17 cellular contexts compared by ENCODE assay signal in the genomic region with DNA sequence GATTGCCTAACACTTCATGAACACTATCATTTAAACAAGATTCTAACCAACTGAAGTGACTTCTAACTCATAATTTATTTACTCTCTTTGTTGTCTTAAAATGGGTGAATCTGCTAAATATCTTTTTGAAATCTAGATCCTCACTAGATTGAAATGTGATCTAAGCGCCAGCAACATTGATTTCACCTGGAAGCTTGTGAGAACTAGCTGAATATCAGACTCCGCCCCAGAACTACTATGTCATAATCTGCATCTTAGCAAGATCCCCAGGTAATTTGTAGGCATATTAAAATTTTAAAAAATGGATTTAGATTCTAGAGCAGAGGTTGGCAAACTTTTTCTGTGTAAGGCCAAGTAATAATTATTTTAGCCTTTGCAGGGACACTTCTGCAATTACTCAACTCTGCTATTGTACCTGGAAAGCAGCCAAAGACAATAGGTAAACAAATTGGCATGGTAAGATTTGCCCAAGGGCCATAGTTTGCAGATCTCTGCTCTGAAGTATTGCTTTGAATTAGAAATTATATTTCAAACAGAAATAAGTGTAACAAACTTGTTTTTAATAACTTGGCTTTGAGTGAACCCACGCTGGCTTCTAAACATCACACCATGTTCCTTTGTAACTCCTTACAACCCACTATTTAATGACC.
DNase-seq lines count a peak whose midpoint lies in the region; ATAC-seq, FAIRE-seq and TF ChIP-seq lines count a peak whose summit lies in the region.
"Had no signal": no experiment of that assay in that cellular context is flagged by ENCODE, and none has a peak within 500 bp of the region (broad histone marks: within the 10 kb centered on the region; RNA-seq: fewer than 3 reads in every experiment).

No MANE protein-coding gene starts in this region.

- TF ChIP-seq CTCF in Calu3 (IDR thresholded peaks at IDR 0.05; ENCODE audit: unreplicated experiment) (no peak), HFFc6 (IDR thresholded peaks at IDR 0.05) (no peak), mammary epithelial cell (conservative IDR thresholded peaks at IDR 0.05 in 1 of 2, IDR thresholded peaks at IDR 0.05 in 1 of 2; ENCODE audit: extremely low read depth in 1 of 2, insufficient read depth in 1 of 2, low read depth in 1 of 2, low read length in 2 of 2) (no peak), HepG2 (CRISPR knock-in tag; IDR thresholded peaks at IDR 0.05) (no peak), glutamatergic neuron (IDR thresholded peaks at IDR 0.05; ENCODE audit: partially characterized antibody, unreplicated experiment) (no peak), MM.1S (IDR thresholded peaks at IDR 0.05; ENCODE audit: low read length) (no peak)

- H3K9me3 ChIP-seq in mammary epithelial cell (replicated peaks; ENCODE audit: insufficient read depth, low read length) (no peaks in the 10 kb centered on the region), HepG2 (ENCODE audit: low read length) (no peaks in the 10 kb centered on the region), MM.1S (replicated peaks; ENCODE audit: insufficient read depth, low read length) (no peaks in the 10 kb centered on the region)
- H3K9me3 ChIP-seq: MG63, SJCRH30 had no signal

- TF ChIP-seq RAD21 in HepG2 (CRISPR knock-in tag; IDR thresholded peaks at IDR 0.05) = no peak

- H3K4me3 ChIP-seq in mammary epithelial cell (replicated peaks in 1 of 3; ENCODE audit: insufficient read depth in 1 of 3, low read depth in 2 of 3, low read length in 3 of 3) = no peak overlapping the region
- no peak overlapping the region for H3K4me3 ChIP-seq in HepG2 (replicated peaks in 1 of 3; ENCODE audit: insufficient read depth in 1 of 3, low read depth in 2 of 3, low read length in 3 of 3)
- H3K4me3 ChIP-seq in MM.1S (ENCODE audit: low read length) = no peak overlapping the region
- H3K4me3 ChIP-seq: MG63, SJCRH30 had no signal

- no peak for ATAC-seq in HepG2
- ATAC-seq: activated naive CD8-positive, alpha-beta T cell treated with anti-CD3 and anti-CD28 coated beads, Interleukin-2, amount 50 U/mL, for 24 hours; activated T-helper 17 cell treated with anti-CD3 and anti-CD28 coated beads, Interleukin-2, amount 50 U/mL, for 72 hours; naive thymus-derived CD8-positive, alpha-beta T cell had no signal

- no peaks in the 10 kb centered on the region for H4K20me1 ChIP-seq in mammary epithelial cell (ENCODE audit: insufficient read depth, low read length)
- 0 out of 2 replicates have a peak, but pooled peaks cover 5% of the 10 kb centered on the region for H4K20me1 ChIP-seq in HepG2 (ENCODE audit: insufficient read depth, low read length)
- no peaks in the 10 kb centered on the region for H4K20me1 ChIP-seq in MM.1S (ENCODE audit: insufficient read depth, low read length)

- in situ Hi-C loops in mammary epithelial cell (cut with MboI; ENCODE audit: low sequenced_read_pairs in 2 of 2) = loop anchor here (10.0 to 25.0 kb wide), 2 partner anchors 579 to 751 kb away; no protein-coding TSS in a partner anchor
- in situ Hi-C loops in HepG2 (cut with HindIII; ENCODE audit: extremely low pct_ligation_motif_present, low pct_unique_long_range_greater_than_20kb) = loop anchor here (10.0 to 25.0 kb wide), 2 partner anchors 579 to 751 kb away; no protein-coding TSS in a partner anchor

- DNase-seq in Calu3 (peak; percentile 2), HFFc6 (peak; percentile 9), mammary epithelial cell (peak; percentile 47), HepG2 (ENCODE audit: low spot score) (peak; percentile 21), glutamatergic neuron (no peak), GM19240 (ENCODE audit: insufficient read length, low spot score) (no peak), MM.1S (no peak)
- DNase-seq: activated naive CD8-positive, alpha-beta T cell treated with anti-CD3 and anti-CD28 coated beads, Interleukin-2, amount 50 U/mL, for 24 hours; effector CD4-positive, alpha-beta T cell; mesendoderm; MG63; naive thymus-derived CD8-positive, alpha-beta T cell; NCI-H526; stimulated activated CD8-positive, alpha-beta memory T cell treated with anti-CD3 and anti-CD28 coated beads, Interleukin-4, amount 100 ng/mL, for 48 hours had no signal

- H3K27me3 ChIP-seq in mammary epithelial cell (ENCODE audit: insufficient read depth, low read length) (no peaks in the 10 kb centered on the region), HepG2 (ENCODE audit: control insufficient read depth in 1 of 2, insufficient read depth in 2 of 2, low read length in 2 of 2) (no peaks in the 10 kb centered on the region), MM.1S (replicated peaks; ENCODE audit: insufficient read depth, low read length) (no peaks in the 10 kb centered on the region)
- H3K27me3 ChIP-seq: MG63, SJCRH30 had no signal

- no peak for FAIRE-seq in HepG2 (lab: Jason Lieb, UNC)
- FAIRE-seq: keratinocyte had no signal

- no TSS peak for BruUV-seq in Calu3 (replicated peaks; lab: Mats Ljungman, UMichigan)
- no TSS peak for BruUV-seq in mammary epithelial cell (replicated peaks; lab: Mats Ljungman, UMichigan)
- no TSS peak for BruUV-seq in HepG2 (replicated peaks; lab: Mats Ljungman, UMichigan)

- no peak for TF ChIP-seq POLR2A in HepG2 (IDR thresholded peaks at IDR 0.05; ENCODE audit: insufficient read depth in 1 of 2, low read depth in 2 of 2, low read length in 2 of 2)

- H3K9me3 Mint-ChIP-seq in Calu3 (ENCODE audit: low read depth, unreplicated experiment) (no peaks in the 10 kb centered on the region), HFFc6 (no peaks in the 10 kb centered on the region), glutamatergic neuron (ENCODE audit: unreplicated experiment) (no peaks in the 10 kb centered on the region)
- H3K9me3 Mint-ChIP-seq: activated naive CD8-positive, alpha-beta T cell treated with anti-CD3 and anti-CD28 coated beads, Interleukin-2, amount 50 U/mL, for 24 hours; activated T-helper 17 cell treated with anti-CD3 and anti-CD28 coated beads, Interleukin-2, amount 50 U/mL, for 72 hours; naive thymus-derived CD8-positive, alpha-beta T cell had no signal

- H3K4me2 ChIP-seq in mammary epithelial cell (ENCODE audit: insufficient read depth, low read depth, low read length) (peak overlapping the region; percentile 19), HepG2 (ENCODE audit: low read depth, low read length) (no peak overlapping the region), MM.1S (ENCODE audit: low read depth, low read length) (no peak overlapping the region)

- H3K27ac Mint-ChIP-seq in Calu3 (ENCODE audit: unreplicated experiment) = no peak overlapping the region
- no peak overlapping the region for H3K27ac Mint-ChIP-seq in HFFc6
- no peak overlapping the region for H3K27ac Mint-ChIP-seq in glutamatergic neuron (ENCODE audit: unreplicated experiment)
- H3K27ac Mint-ChIP-seq: activated naive CD8-positive, alpha-beta T cell treated with anti-CD3 and anti-CD28 coated beads, Interleukin-2, amount 50 U/mL, for 24 hours; activated T-helper 17 cell treated with anti-CD3 and anti-CD28 coated beads, Interleukin-2, amount 50 U/mL, for 72 hours; naive thymus-derived CD8-positive, alpha-beta T cell had no signal

- dilution Hi-C loops in mammary epithelial cell (cut with HindIII; ENCODE audit: low sequenced_read_pairs) = no loop called here

- no peaks in the 10 kb centered on the region for H3K9me2 ChIP-seq in MM.1S (replicated peaks; ENCODE audit: insufficient read depth, low read length)

- H3K4me1 Mint-ChIP-seq in Calu3 (ENCODE audit: low read depth, unreplicated experiment) (peaks cover 13% of the 10 kb centered on the region), HFFc6 (ENCODE audit: low read depth) (peaks cover 10% of the 10 kb centered on the region), glutamatergic neuron (ENCODE audit: low read depth, unreplicated experiment) (no peaks in the 10 kb centered on the region)

- intact Hi-C loops in Calu3 (cut with micrococcal nuclease; ENCODE audit: unreplicated experiment) (no loop called here), mammary epithelial cell (cut with micrococcal nuclease) (loop anchor here (10.0 kb wide), 2 partner anchors 241 to 1269 kb away; no protein-coding TSS in a partner anchor), HepG2 (cut with micrococcal nuclease; ENCODE audit: unreplicated experiment) (loop anchor here (1.0 kb wide), 1 partner anchor 241 kb away; no protein-coding TSS in a partner anchor)

- TF ChIP-seq EP300 in HepG2 (IDR thresholded peaks at IDR 0.05; ENCODE audit: low read depth in 2 of 2, low read length in 2 of 2) = no peak
- no peak for TF ChIP-seq EP300 in HepG2 (CRISPR knock-in tag; IDR thresholded peaks at IDR 0.05; ENCODE audit: borderline replicate concordance)

- H2AFZ ChIP-seq in mammary epithelial cell (ENCODE audit: low read depth, low read length) (no peak overlapping the region), HepG2 (ENCODE audit: low read length) (no peak overlapping the region), MM.1S (ENCODE audit: low read length) (no peak overlapping the region)

- POLR2A ChIA-PET in HepG2 (lab: Yijun Ruan, JAX) = no interaction called here

- CTCF ChIA-PET in Calu3 (lab: Charles Lee) (no interaction called here), mammary epithelial cell (lab: Charles Lee; ENCODE audit: low non-redundant PET) (no interaction called here), HepG2 (lab: Yijun Ruan, JAX; ENCODE audit: low intra/inter-chr PET ratio, low total read pairs) (no interaction called here)

- H3K4me3 Mint-ChIP-seq in Calu3 (ENCODE audit: low read depth, unreplicated experiment) (no peak overlapping the region), HFFc6 (0 out of 2 replicates have a peak overlapping the region, but pooled peaks have one; percentile 18), glutamatergic neuron (ENCODE audit: unreplicated experiment) (no peak overlapping the region)
- H3K4me3 Mint-ChIP-seq: activated naive CD8-positive, alpha-beta T cell treated with anti-CD3 and anti-CD28 coated beads, Interleukin-2, amount 50 U/mL, for 24 hours; activated T-helper 17 cell treated with anti-CD3 and anti-CD28 coated beads, Interleukin-2, amount 50 U/mL, for 72 hours; naive thymus-derived CD8-positive, alpha-beta T cell had no signal

- no peak overlapping the region for H3K27ac ChIP-seq in mammary epithelial cell (ENCODE audit: insufficient read depth, low read depth, low read length)
- no peak overlapping the region for H3K27ac ChIP-seq in HepG2 (ENCODE audit: extremely low read length, insufficient read depth, low read length)
- H3K27ac ChIP-seq in MM.1S (ENCODE audit: low read length) = no peak overlapping the region
- H3K27ac ChIP-seq: SJCRH30 had no signal

- H3F3A ChIP-seq in MM.1S (ENCODE audit: insufficient read depth, low read length) = peaks cover 14% of the 10 kb centered on the region

- 77% methylated on average over 3 of the region's 3 CpGs for WGBS in mammary epithelial cell (ENCODE audit: low coverage, missing lambda C conversion rate)
- 73% methylated on average over 3 of the region's 3 CpGs for WGBS in HepG2 (ENCODE audit: low lambda C conversion rate)

- H3K36me3 ChIP-seq in mammary epithelial cell (ENCODE audit: insufficient read depth, low read length) = no peaks in the 10 kb centered on the region
- H3K36me3 ChIP-seq in HepG2 (replicated peaks in 1 of 2; ENCODE audit: control insufficient read depth in 1 of 2, insufficient read depth in 2 of 2, low read length in 2 of 2) = no peaks in the 10 kb centered on the region
- H3K36me3 ChIP-seq in MM.1S (replicated peaks; ENCODE audit: insufficient read depth, low read length) = no peaks in the 10 kb centered on the region
- H3K36me3 ChIP-seq: MG63, SJCRH30 had no signal

- no peaks in the 10 kb centered on the region for H3K27me3 Mint-ChIP-seq in Calu3 (ENCODE audit: unreplicated experiment)
- H3K27me3 Mint-ChIP-seq in HFFc6 (ENCODE audit: insufficient read depth) = no peaks in the 10 kb centered on the region
- H3K27me3 Mint-ChIP-seq in glutamatergic neuron (ENCODE audit: unreplicated experiment) = no peaks in the 10 kb centered on the region
- H3K27me3 Mint-ChIP-seq: activated naive CD8-positive, alpha-beta T cell treated with anti-CD3 and anti-CD28 coated beads, Interleukin-2, amount 50 U/mL, for 24 hours; activated T-helper 17 cell treated with anti-CD3 and anti-CD28 coated beads, Interleukin-2, amount 50 U/mL, for 72 hours; naive thymus-derived CD8-positive, alpha-beta T cell had no signal

- peaks cover 28% of the 10 kb centered on the region for H3K4me1 ChIP-seq in mammary epithelial cell (ENCODE audit: insufficient read depth, low read length)
- peaks cover 25% of the 10 kb centered on the region for H3K4me1 ChIP-seq in HepG2 (ENCODE audit: insufficient read depth, low read length)
- peaks cover 38% of the 10 kb centered on the region for H3K4me1 ChIP-seq in MM.1S (ENCODE audit: low read length)

- H3K9ac ChIP-seq in mammary epithelial cell (ENCODE audit: insufficient read depth, low read length) (no peak overlapping the region), HepG2 (ENCODE audit: insufficient read depth, low read depth, low read length) (no peak overlapping the region), MM.1S (ENCODE audit: low read length) (no peak overlapping the region)

- H3K36me3 Mint-ChIP-seq in Calu3 (ENCODE audit: insufficient read depth, unreplicated experiment) (no peaks in the 10 kb centered on the region), HFFc6 (ENCODE audit: low read depth) (no peaks in the 10 kb centered on the region), glutamatergic neuron (ENCODE audit: unreplicated experiment) (no peaks in the 10 kb centered on the region)

- H3K79me2 ChIP-seq in mammary epithelial cell (ENCODE audit: insufficient read depth, low read length) = no peaks in the 10 kb centered on the region
- H3K79me2 ChIP-seq in HepG2 (ENCODE audit: insufficient read depth, low read length) = no peaks in the 10 kb centered on the region
- H3K79me2 ChIP-seq in MM.1S (ENCODE audit: low read length) = no peaks in the 10 kb centered on the region

Comparison
In these comparisons a context has a peak if more than half of its experiments do, and no peak if none do; other contexts are left out.
1. DNase-seq: peak in Calu3 (single experiment), HFFc6 (single experiment), mammary epithelial cell (single experiment) and HepG2 (single experiment); none in glutamatergic neuron (single experiment), GM19240 (single experiment) and MM.1S (single experiment).